In genomic region chr16:84111949-84112348, GRCh38 we compare ENCODE assay signal across 1 cellular context.
TF ChIP-seq lines count a peak whose summit lies in the region.

No MANE protein-coding gene starts in this region.

TF ChIP-seq in HepG2, 621 proteins besides CTCF, POLR2A, EP300 and RAD21:
- TF ChIP-seq ZNF770 (CRISPR knock-in tag; IDR thresholded peaks at IDR 0.05): peak; percentile 49; the same call in 1 of the 2 replicates
